ENCODE assay signal across 14 cellular contexts in genomic region chr4:4985844-4986243, GRCh38. TPM values are rescaled to one million over a fixed set of nuclear protein-coding genes. Genes with fewer than 3 reads are reported as not detected.
DNase-seq lines count a peak whose midpoint lies in the region; ATAC-seq and TF ChIP-seq lines count a peak whose summit lies in the region.
"Had no signal": no experiment of that assay in that cellular context is flagged by ENCODE, and none has a peak within 500 bp of the region (broad histone marks: within the 10 kb centered on the region; RNA-seq: fewer than 3 reads in every experiment).

No MANE protein-coding gene starts in this region.

- no peaks in the 10 kb centered on the region for H3K4me1 ChIP-seq in SJCRH30

- CTCF ChIA-PET in AG04450 (lab: Charles Lee): no interaction called here

- POLR2A ChIA-PET in AG04450 (lab: Yijun Ruan, JAX): no interaction called here

- H3K27me3 ChIP-seq in AG04450 (ENCODE audit: control insufficient read depth, insufficient read depth, low read length): peaks cover 4% of the 10 kb centered on the region
- H3K27me3 ChIP-seq in SJCRH30: peaks cover 14% of the 10 kb centered on the region

- H3K4me3 ChIP-seq in AG04450 (ENCODE audit: low read depth, low read length) (no peak overlapping the region), SJCRH30 (no peak overlapping the region), foreskin fibroblast (ENCODE audit: low read depth in 1 of 2, low read length in 2 of 2) (no peak overlapping the region)
- H3K4me3 ChIP-seq: heart left ventricle, skin epidermis had no signal

- ATAC-seq in sciatic nerve: no peak
- no peak for ATAC-seq in GM19035 (IDR thresholded peaks at IDR 0.05; ENCODE audit: unreplicated experiment)
- ATAC-seq: heart left ventricle had no signal

- H3K9me3 ChIP-seq in AG04450 (ENCODE audit: control insufficient read depth, insufficient read depth, low read length) (no peaks in the 10 kb centered on the region), SJCRH30 (replicated peaks) (no peaks in the 10 kb centered on the region)
- H3K9me3 ChIP-seq: heart left ventricle had no signal

- DNase-seq in AG04450 (ENCODE audit: low read depth, low spot score) (no peak), SJCRH30 (peak; percentile 15 to 41), foreskin fibroblast (peak in 1 of 2 donors; percentile 14), germinal center (ENCODE audit: low spot score) (no peak), sciatic nerve (ENCODE audit: low spot score) (no peak), GM19240 (ENCODE audit: insufficient read length, low spot score) (no peak)
- DNase-seq: COR-L47; heart left ventricle; midbrain; MM.1S; stimulated activated CD8-positive, alpha-beta memory T cell treated with anti-CD3 and anti-CD28 coated beads, Interleukin-4, amount 100 ng/mL, for 48 hours had no signal

- TF ChIP-seq CTCF in AG04450 (IDR thresholded peaks at IDR 0.05; ENCODE audit: low read depth, low read length) (peak; percentile 30), GM12872 (IDR thresholded peaks at IDR 0.05; ENCODE audit: insufficient read depth, low read depth, low read length) (0 out of 3 replicates have a peak, but pooled peaks have one; percentile 7), foreskin fibroblast (IDR thresholded peaks at IDR 0.05; ENCODE audit: low read depth, low read length) (peak; percentile 30)

- H3K36me3 ChIP-seq in SJCRH30: no peaks in the 10 kb centered on the region
- H3K36me3 ChIP-seq: heart left ventricle had no signal

- intact Hi-C loops in sciatic nerve (cut with DNase I): no loop called here

- no peak overlapping the region for H3K27ac ChIP-seq in AG04450 (ENCODE audit: low read depth, low read length)
- no peak overlapping the region for H3K27ac ChIP-seq in SJCRH30
- H3K27ac ChIP-seq: heart left ventricle, skin epidermis had no signal

RNA-seq across cellular contexts. Expression of gene CYTL1, which starts 33.4 kb away (rescaled TPM):
- 26.3 and 30.0 TPM in 2 replicates for polyA plus RNA-seq in AG04450 (2011; rRNA removed)
- 3.5 and 4.2 TPM in 2 replicates for polyA minus RNA-seq in AG04450 (2011; rRNA and poly(A)+ RNA removed)
- total RNA-seq in SJCRH30 (2014; rRNA removed; shearing (Covaris generic)): 6.6 and 8.1 TPM in 2 replicates
- total RNA-seq in sciatic nerve: 8.3 TPM
- polyA plus RNA-seq: heart left ventricle had no signal

Comparison
In these comparisons a context has a peak if more than half of its experiments do, and no peak if none do; other contexts are left out.
1. DNase-seq: peak in SJCRH30 (2 of 2); none in AG04450 (single experiment), germinal center (single experiment), sciatic nerve (single experiment) and GM19240 (single experiment).
2. Peak in every context shown above with its lines, with median percentiles within 50 percentile points of each other: CTCF ChIP-seq.